ENCODE assay signal across 9 cellular contexts in genomic region chr10:47986413-47987230, GRCh38. TPM values are rescaled to one million over a fixed set of nuclear protein-coding genes. Genes with fewer than 3 reads are reported as not detected.
A peak's percentile ranks its signal among the peaks of the same experiment; 100 is the strongest.
DNase-seq lines count a peak whose midpoint lies in the region; ATAC-seq and TF ChIP-seq lines count a peak whose summit lies in the region.
"Not testable (repeated sequence)": the region's sequence is repeated elsewhere in the genome, so short reads cannot be mapped to it uniquely, and the experiment has no call there.
"Had no signal": no experiment of that assay in that cellular context is flagged by ENCODE, and none has a peak within 500 bp of the region (broad histone marks: within the 10 kb centered on the region; RNA-seq: fewer than 3 reads in every experiment).

No MANE protein-coding gene starts in this region.

- not testable (repeated sequence) for H3K27me3 Mint-ChIP-seq in CD4-positive, alpha-beta T cell; neural progenitor cell (ENCODE audit: insufficient read depth, low read depth); stimulated activated naive CD8-positive, alpha-beta T cell treated with anti-CD3 and anti-CD28 coated beads, Interleukin-15, Interleukin-2, amounts not matched to agents 100 ng/mL and 50 ng/mL, for 24 hours
- peaks cover 14% of the 10 kb centered on the region for H3K27me3 Mint-ChIP-seq in activated naive CD8-positive, alpha-beta T cell treated with anti-CD3 and anti-CD28 coated beads for 36 hours

- H2AFZ ChIP-seq in neural progenitor cell (replicated peaks): not testable (repeated sequence)

- TF ChIP-seq CTCF in CD4-positive, alpha-beta T cell (IDR thresholded peaks at IDR 0.05); RWPE1 (conservative IDR thresholded peaks at IDR 0.05; ENCODE audit: low read depth); epithelial cell of esophagus (IDR thresholded peaks at IDR 0.05; ENCODE audit: insufficient read depth, low read depth, low read length, missing control alignments): not testable (repeated sequence)
- peak; percentile 15 for TF ChIP-seq CTCF in neural progenitor cell (IDR thresholded peaks at IDR 0.05)

- H3K4me2 ChIP-seq in neural progenitor cell: not testable (repeated sequence)

- H3K27ac Mint-ChIP-seq in CD4-positive, alpha-beta T cell; neural progenitor cell: not testable (repeated sequence)
- H3K27ac Mint-ChIP-seq in activated naive CD8-positive, alpha-beta T cell treated with anti-CD3 and anti-CD28 coated beads for 36 hours: peak overlapping the region; percentile 45
- H3K27ac Mint-ChIP-seq in stimulated activated naive CD8-positive, alpha-beta T cell treated with anti-CD3 and anti-CD28 coated beads, Interleukin-15, Interleukin-2, amounts not matched to agents 100 ng/mL and 50 ng/mL, for 24 hours: peak overlapping the region; percentile 45

- not testable (repeated sequence) for H3K36me3 ChIP-seq in neural progenitor cell

- peak; percentile 71 for ATAC-seq in CD4-positive, alpha-beta T cell (ENCODE audit: poor library complexity)

- not testable (repeated sequence) for H3K9me3 Mint-ChIP-seq in CD4-positive, alpha-beta T cell; activated naive CD8-positive, alpha-beta T cell treated with anti-CD3 and anti-CD28 coated beads for 36 hours; neural progenitor cell; stimulated activated naive CD8-positive, alpha-beta T cell treated with anti-CD3 and anti-CD28 coated beads, Interleukin-15, Interleukin-2, amounts not matched to agents 100 ng/mL and 50 ng/mL, for 24 hours

- H3K79me2 ChIP-seq in neural progenitor cell (ENCODE audit: low read depth): not testable (repeated sequence)

- H3K4me1 ChIP-seq in neural progenitor cell: not testable (repeated sequence)

- not testable (repeated sequence) for H3K4me3 Mint-ChIP-seq in CD4-positive, alpha-beta T cell; neural progenitor cell; stimulated activated naive CD8-positive, alpha-beta T cell treated with anti-CD3 and anti-CD28 coated beads, Interleukin-15, Interleukin-2, amounts not matched to agents 100 ng/mL and 50 ng/mL, for 24 hours
- peak overlapping the region; percentile 59 for H3K4me3 Mint-ChIP-seq in activated naive CD8-positive, alpha-beta T cell treated with anti-CD3 and anti-CD28 coated beads for 36 hours

- not testable (repeated sequence) for H3K27ac ChIP-seq in CD4-positive, alpha-beta T cell (ENCODE audit: low read depth, low read length); neural progenitor cell
- H3K27ac ChIP-seq in RWPE1: peak overlapping the region; percentile 56

- not testable (repeated sequence) for H3K27me3 ChIP-seq in CD4-positive, alpha-beta T cell (ENCODE audit: control insufficient read depth, insufficient read depth, low read length); neural progenitor cell

- H3K9me3 ChIP-seq in CD4-positive, alpha-beta T cell (ENCODE audit: control insufficient read depth, low read length); neural progenitor cell (ENCODE audit: low read depth): not testable (repeated sequence)

- H3K9ac ChIP-seq in neural progenitor cell: not testable (repeated sequence)

- H3K36me3 Mint-ChIP-seq in CD4-positive, alpha-beta T cell (ENCODE audit: low read depth); activated naive CD8-positive, alpha-beta T cell treated with anti-CD3 and anti-CD28 coated beads for 36 hours; neural progenitor cell; stimulated activated naive CD8-positive, alpha-beta T cell treated with anti-CD3 and anti-CD28 coated beads, Interleukin-15, Interleukin-2, amounts not matched to agents 100 ng/mL and 50 ng/mL, for 24 hours (ENCODE audit: low read depth): not testable (repeated sequence)

- H4K20me1 ChIP-seq in neural progenitor cell (ENCODE audit: low read depth): not testable (repeated sequence)

- intact Hi-C loops in CD4-positive, alpha-beta T cell (cut with DNase I, micrococcal nuclease): not testable (repeated sequence)

- H3K4me1 Mint-ChIP-seq in CD4-positive, alpha-beta T cell (ENCODE audit: low read depth); activated naive CD8-positive, alpha-beta T cell treated with anti-CD3 and anti-CD28 coated beads for 36 hours; neural progenitor cell; stimulated activated naive CD8-positive, alpha-beta T cell treated with anti-CD3 and anti-CD28 coated beads, Interleukin-15, Interleukin-2, amounts not matched to agents 100 ng/mL and 50 ng/mL, for 24 hours (ENCODE audit: low read depth): not testable (repeated sequence)

- CTCF ChIA-PET in CD4-positive, alpha-beta T cell (lab: Charles Lee); HEK293T (lab: Yijun Ruan, JAX); RWPE1 (lab: Yijun Ruan, JAX): not testable (repeated sequence)

- H3F3A ChIP-seq in neural progenitor cell (ENCODE audit: low read depth): not testable (repeated sequence)

- H3K4me3 ChIP-seq in epithelial cell of esophagus (ENCODE audit: low read length): peak overlapping the region; percentile 34
- H3K4me3 ChIP-seq in neural progenitor cell: not testable (repeated sequence)

- POLR2A ChIA-PET in CD4-positive, alpha-beta T cell (lab: Charles Lee); HEK293T (lab: Yijun Ruan, JAX); RWPE1 (lab: Yijun Ruan, JAX; ENCODE audit: low non-redundant PET): not testable (repeated sequence)

- DNase-seq in CD4-positive, alpha-beta T cell; HEK293T (ENCODE audit: extremely low spot score); RWPE1 (ENCODE audit: low spot score); activated naive CD8-positive, alpha-beta T cell treated with anti-CD3 and anti-CD28 coated beads for 36 hours; epithelial cell of esophagus (ENCODE audit: low read depth); neural progenitor cell (ENCODE audit: low spot score): not testable (repeated sequence)
- peak; percentile 12 for DNase-seq in left kidney (ENCODE audit: low read depth, low spot score)

TF ChIP-seq in HEK293T, 16 proteins besides CTCF, POLR2A, EP300 and RAD21:
- peak; percentile 25; the same call in 1 of the 2 replicates for TF ChIP-seq L3MBTL2 (conservative IDR thresholded peaks at IDR 0.05)
TF ChIP-seq in HEK293T: peak in this region for 1; not testable (repeated sequence) for 15.

RNA-seq across cellular contexts. Expression of gene FAM25C, which starts 13.0 kb away (rescaled TPM):
- total RNA-seq in CD4-positive, alpha-beta T cell: not detected
- not detected for total RNA-seq in activated naive CD8-positive, alpha-beta T cell treated with anti-CD3 and anti-CD28 coated beads for 36 hours
- not detected in 2 replicates for total RNA-seq in neural progenitor cell (ENCODE audit: low replicate concordance)
- total RNA-seq: vagina had no signal
